Comparison of ENCODE assay signal across 1 cellular context in the genomic region with DNA sequence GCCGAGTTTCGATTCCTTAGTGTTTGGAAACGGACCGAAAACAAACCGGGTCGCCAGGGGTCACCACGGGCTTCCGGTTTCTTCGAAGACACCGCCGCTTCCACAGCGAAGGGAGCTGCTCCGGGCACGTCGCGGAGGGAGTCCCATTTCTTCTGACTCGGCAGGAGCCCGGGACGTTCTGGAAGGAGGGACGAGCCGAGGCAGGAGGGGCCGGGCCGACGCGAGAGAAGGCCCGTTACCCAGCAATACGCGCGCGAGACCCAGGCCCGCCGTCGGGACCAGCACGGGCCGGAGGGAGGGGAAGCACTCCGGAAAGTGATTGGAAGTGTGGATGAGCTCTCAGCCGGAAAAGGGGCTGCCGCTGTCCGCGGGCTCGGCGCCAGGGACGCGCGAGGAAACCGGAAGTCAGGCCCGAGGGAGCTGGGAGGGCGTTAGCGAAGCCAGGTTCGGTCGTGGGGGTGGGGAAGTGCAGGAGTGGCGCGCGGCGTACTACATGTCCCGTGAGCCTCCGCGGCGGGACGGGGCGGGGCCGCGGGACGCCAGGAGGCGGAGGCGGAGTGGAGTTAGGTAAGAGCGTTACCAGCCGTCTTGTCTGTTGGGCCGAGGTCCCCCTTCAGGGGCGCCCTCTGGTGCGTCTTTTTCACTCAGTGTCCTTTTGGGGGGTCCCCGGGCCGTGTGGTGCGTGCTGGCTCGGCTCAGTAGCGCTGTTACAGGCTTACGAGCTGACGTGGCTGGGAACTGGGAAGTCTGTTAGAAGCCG.
A peak's percentile ranks its signal among the peaks of the same experiment; 100 is the strongest.
TF ChIP-seq lines count a peak whose summit lies in the region.

A gene with protein sequence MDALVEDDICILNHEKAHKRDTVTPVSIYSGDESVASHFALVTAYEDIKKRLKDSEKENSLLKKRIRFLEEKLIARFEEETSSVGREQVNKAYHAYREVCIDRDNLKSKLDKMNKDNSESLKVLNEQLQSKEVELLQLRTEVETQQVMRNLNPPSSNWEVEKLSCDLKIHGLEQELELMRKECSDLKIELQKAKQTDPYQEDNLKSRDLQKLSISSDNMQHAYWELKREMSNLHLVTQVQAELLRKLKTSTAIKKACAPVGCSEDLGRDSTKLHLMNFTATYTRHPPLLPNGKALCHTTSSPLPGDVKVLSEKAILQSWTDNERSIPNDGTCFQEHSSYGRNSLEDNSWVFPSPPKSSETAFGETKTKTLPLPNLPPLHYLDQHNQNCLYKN (minus strand): TSS at position 188 of the 760 bp plus-strand sequence. CDS start 8,207 bp downstream, outside the sequence.
A gene with protein sequence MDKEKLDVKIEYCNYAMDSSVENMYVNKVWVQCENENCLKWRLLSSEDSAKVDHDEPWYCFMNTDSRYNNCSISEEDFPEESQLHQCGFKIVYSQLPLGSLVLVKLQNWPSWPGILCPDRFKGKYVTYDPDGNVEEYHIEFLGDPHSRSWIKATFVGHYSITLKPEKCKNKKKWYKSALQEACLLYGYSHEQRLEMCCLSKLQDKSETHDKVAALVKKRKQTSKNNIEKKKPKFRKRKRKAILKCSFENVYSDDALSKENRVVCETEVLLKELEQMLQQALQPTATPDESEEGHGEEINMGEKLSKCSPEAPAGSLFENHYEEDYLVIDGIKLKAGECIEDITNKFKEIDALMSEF (plus strand): TSS at position 85 of the 760 bp plus-strand sequence. CDS start 64,348 bp downstream, outside the sequence.

TF ChIP-seq in K562, 482 proteins besides CTCF, POLR2A, EP300 and RAD21 (continued from another document and continues in another):
- TF ChIP-seq, protein P1, sequence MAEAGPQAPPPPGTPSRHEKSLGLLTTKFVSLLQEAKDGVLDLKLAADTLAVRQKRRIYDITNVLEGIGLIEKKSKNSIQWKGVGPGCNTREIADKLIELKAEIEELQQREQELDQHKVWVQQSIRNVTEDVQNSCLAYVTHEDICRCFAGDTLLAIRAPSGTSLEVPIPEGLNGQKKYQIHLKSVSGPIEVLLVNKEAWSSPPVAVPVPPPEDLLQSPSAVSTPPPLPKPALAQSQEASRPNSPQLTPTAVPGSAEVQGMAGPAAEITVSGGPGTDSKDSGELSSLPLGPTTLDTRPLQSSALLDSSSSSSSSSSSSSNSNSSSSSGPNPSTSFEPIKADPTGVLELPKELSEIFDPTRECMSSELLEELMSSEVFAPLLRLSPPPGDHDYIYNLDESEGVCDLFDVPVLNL (CRISPR knock-in tag; IDR thresholded peaks at IDR 0.05; ENCODE audit: low read depth) = peak; percentile 25; the same call in 1 of the 2 replicates
- TF ChIP-seq POLR2G (IDR thresholded peaks at IDR 0.05; ENCODE audit: low read depth, low read length) (peak; percentile 99), RBM15 (IDR thresholded peaks at IDR 0.05; ENCODE audit: insufficient read depth, low read length) (0 out of 2 replicates have a peak, but pooled peaks have one; percentile 58), TOE1 (IDR thresholded peaks at IDR 0.05; ENCODE audit: borderline replicate concordance) (peak; percentile 56), TOE1 (CRISPR knock-in tag; IDR thresholded peaks at IDR 0.05; ENCODE audit: borderline replicate concordance, low read depth) (no peak), CHCHD3 (CRISPR knock-in tag; IDR thresholded peaks at IDR 0.05) (0 out of 2 replicates have a peak, but pooled peaks have one; percentile 27), ZNF780A (CRISPR knock-in tag; IDR thresholded peaks at IDR 0.05) (no peak), XRCC3 (IDR thresholded peaks at IDR 0.05) (no peak), HNRNPLL (IDR thresholded peaks at IDR 0.05; ENCODE audit: low read depth, low read length, poor library complexity, severe bottlenecking) (peak; percentile 69), CEBPB (tag; IDR thresholded peaks at IDR 0.05) (peak; percentile 86), NBN (IDR thresholded peaks at IDR 0.05; ENCODE audit: low read depth) (peak; percentile 17; the same call in 1 of the 2 replicates), STAG1 (CRISPR knock-in tag; IDR thresholded peaks at IDR 0.05; ENCODE audit: borderline replicate concordance) (no peak), ZNF76 (CRISPR knock-in tag; IDR thresholded peaks at IDR 0.05; ENCODE audit: borderline replicate concordance) (peak; percentile 73; the same call in 1 of the 2 replicates), TAF1 (IDR thresholded peaks at IDR 0.05; ENCODE audit: control insufficient read depth, extremely low read depth, insufficient read depth, low read length, severe bottlenecking) (peak; percentile 79), ZNF347 (CRISPR knock-in tag; IDR thresholded peaks at IDR 0.05; ENCODE audit: low read depth) (no peak), GABPB1 (CRISPR knock-in tag; IDR thresholded peaks at IDR 0.05) (peak; percentile 97), SRSF7 (optimal IDR thresholded peaks at IDR 0.05; ENCODE audit: low read depth, low read length) (no peak), SIN3B (IDR thresholded peaks at IDR 0.05; ENCODE audit: low read depth) (peak; percentile 60; the same call in 1 of the 2 replicates), ZNF143 (CRISPR knock-in tag; IDR thresholded peaks at IDR 0.05) (peak; percentile 94), SIX5 (IDR thresholded peaks at IDR 0.05; ENCODE audit: borderline replicate concordance in 1 of 2, insufficient read depth in 1 of 2, low read depth in 1 of 2, low read length in 2 of 2) (peak; percentile 66 to 70; a peak in 2 of 4 replicates), ELF2 (CRISPR knock-in tag; IDR thresholded peaks at IDR 0.05) (peak; percentile 77), KLF1 (tag; IDR thresholded peaks at IDR 0.05) (peak; percentile 70; the same call in 1 of the 2 replicates), CBX1 (IDR thresholded peaks at IDR 0.05; ENCODE audit: low read depth) (peak; percentile 83), ATF1 (CRISPR knock-in tag; IDR thresholded peaks at IDR 0.05) (no peak), ATF1 (tag; IDR thresholded peaks at IDR 0.05) (peak; percentile 82), ZZZ3 (IDR thresholded peaks at IDR 0.05) (no peak)
- TF ChIP-seq, protein P2, sequence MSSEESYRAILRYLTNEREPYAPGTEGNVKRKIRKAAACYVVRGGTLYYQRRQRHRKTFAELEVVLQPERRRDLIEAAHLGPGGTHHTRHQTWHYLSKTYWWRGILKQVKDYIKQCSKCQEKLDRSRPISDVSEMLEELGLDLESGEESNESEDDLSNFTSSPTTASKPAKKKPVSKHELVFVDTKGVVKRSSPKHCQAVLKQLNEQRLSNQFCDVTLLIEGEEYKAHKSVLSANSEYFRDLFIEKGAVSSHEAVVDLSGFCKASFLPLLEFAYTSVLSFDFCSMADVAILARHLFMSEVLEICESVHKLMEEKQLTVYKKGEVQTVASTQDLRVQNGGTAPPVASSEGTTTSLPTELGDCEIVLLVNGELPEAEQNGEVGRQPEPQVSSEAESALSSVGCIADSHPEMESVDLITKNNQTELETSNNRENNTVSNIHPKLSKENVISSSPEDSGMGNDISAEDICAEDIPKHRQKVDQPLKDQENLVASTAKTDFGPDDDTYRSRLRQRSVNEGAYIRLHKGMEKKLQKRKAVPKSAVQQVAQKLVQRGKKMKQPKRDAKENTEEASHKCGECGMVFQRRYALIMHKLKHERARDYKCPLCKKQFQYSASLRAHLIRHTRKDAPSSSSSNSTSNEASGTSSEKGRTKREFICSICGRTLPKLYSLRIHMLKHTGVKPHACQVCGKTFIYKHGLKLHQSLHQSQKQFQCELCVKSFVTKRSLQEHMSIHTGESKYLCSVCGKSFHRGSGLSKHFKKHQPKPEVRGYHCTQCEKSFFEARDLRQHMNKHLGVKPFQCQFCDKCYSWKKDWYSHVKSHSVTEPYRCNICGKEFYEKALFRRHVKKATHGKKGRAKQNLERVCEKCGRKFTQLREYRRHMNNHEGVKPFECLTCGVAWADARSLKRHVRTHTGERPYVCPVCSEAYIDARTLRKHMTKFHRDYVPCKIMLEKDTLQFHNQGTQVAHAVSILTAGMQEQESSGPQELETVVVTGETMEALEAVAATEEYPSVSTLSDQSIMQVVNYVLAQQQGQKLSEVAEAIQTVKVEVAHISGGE (CRISPR knock-in tag; IDR thresholded peaks at IDR 0.05) = peak; percentile 77 to 96 (median 80); a peak in 5 of 6 replicates
- TF ChIP-seq, protein P3, sequence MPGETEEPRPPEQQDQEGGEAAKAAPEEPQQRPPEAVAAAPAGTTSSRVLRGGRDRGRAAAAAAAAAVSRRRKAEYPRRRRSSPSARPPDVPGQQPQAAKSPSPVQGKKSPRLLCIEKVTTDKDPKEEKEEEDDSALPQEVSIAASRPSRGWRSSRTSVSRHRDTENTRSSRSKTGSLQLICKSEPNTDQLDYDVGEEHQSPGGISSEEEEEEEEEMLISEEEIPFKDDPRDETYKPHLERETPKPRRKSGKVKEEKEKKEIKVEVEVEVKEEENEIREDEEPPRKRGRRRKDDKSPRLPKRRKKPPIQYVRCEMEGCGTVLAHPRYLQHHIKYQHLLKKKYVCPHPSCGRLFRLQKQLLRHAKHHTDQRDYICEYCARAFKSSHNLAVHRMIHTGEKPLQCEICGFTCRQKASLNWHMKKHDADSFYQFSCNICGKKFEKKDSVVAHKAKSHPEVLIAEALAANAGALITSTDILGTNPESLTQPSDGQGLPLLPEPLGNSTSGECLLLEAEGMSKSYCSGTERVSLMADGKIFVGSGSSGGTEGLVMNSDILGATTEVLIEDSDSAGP (CRISPR knock-in tag; IDR thresholded peaks at IDR 0.05) = no peak
- TF ChIP-seq, protein P4, sequence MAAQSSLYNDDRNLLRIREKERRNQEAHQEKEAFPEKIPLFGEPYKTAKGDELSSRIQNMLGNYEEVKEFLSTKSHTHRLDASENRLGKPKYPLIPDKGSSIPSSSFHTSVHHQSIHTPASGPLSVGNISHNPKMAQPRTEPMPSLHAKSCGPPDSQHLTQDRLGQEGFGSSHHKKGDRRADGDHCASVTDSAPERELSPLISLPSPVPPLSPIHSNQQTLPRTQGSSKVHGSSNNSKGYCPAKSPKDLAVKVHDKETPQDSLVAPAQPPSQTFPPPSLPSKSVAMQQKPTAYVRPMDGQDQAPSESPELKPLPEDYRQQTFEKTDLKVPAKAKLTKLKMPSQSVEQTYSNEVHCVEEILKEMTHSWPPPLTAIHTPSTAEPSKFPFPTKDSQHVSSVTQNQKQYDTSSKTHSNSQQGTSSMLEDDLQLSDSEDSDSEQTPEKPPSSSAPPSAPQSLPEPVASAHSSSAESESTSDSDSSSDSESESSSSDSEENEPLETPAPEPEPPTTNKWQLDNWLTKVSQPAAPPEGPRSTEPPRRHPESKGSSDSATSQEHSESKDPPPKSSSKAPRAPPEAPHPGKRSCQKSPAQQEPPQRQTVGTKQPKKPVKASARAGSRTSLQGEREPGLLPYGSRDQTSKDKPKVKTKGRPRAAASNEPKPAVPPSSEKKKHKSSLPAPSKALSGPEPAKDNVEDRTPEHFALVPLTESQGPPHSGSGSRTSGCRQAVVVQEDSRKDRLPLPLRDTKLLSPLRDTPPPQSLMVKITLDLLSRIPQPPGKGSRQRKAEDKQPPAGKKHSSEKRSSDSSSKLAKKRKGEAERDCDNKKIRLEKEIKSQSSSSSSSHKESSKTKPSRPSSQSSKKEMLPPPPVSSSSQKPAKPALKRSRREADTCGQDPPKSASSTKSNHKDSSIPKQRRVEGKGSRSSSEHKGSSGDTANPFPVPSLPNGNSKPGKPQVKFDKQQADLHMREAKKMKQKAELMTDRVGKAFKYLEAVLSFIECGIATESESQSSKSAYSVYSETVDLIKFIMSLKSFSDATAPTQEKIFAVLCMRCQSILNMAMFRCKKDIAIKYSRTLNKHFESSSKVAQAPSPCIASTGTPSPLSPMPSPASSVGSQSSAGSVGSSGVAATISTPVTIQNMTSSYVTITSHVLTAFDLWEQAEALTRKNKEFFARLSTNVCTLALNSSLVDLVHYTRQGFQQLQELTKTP (IDR thresholded peaks at IDR 0.05; ENCODE audit: low read depth in 1 of 2, partially characterized antibody in 2 of 2) = peak in 1 of 2 experiments; percentile 88
- TF ChIP-seq, protein P5, sequence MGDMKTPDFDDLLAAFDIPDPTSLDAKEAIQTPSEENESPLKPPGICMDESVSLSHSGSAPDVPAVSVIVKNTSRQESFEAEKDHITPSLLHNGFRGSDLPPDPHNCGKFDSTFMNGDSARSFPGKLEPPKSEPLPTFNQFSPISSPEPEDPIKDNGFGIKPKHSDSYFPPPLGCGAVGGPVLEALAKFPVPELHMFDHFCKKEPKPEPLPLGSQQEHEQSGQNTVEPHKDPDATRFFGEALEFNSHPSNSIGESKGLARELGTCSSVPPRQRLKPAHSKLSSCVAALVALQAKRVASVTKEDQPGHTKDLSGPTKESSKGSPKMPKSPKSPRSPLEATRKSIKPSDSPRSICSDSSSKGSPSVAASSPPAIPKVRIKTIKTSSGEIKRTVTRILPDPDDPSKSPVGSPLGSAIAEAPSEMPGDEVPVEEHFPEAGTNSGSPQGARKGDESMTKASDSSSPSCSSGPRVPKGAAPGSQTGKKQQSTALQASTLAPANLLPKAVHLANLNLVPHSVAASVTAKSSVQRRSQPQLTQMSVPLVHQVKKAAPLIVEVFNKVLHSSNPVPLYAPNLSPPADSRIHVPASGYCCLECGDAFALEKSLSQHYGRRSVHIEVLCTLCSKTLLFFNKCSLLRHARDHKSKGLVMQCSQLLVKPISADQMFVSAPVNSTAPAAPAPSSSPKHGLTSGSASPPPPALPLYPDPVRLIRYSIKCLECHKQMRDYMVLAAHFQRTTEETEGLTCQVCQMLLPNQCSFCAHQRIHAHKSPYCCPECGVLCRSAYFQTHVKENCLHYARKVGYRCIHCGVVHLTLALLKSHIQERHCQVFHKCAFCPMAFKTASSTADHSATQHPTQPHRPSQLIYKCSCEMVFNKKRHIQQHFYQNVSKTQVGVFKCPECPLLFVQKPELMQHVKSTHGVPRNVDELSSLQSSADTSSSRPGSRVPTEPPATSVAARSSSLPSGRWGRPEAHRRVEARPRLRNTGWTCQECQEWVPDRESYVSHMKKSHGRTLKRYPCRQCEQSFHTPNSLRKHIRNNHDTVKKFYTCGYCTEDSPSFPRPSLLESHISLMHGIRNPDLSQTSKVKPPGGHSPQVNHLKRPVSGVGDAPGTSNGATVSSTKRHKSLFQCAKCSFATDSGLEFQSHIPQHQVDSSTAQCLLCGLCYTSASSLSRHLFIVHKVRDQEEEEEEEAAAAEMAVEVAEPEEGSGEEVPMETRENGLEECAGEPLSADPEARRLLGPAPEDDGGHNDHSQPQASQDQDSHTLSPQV (IDR thresholded peaks at IDR 0.05) = peak; percentile 23; the same call in 1 of the 2 replicates
- TF ChIP-seq, protein P6, sequence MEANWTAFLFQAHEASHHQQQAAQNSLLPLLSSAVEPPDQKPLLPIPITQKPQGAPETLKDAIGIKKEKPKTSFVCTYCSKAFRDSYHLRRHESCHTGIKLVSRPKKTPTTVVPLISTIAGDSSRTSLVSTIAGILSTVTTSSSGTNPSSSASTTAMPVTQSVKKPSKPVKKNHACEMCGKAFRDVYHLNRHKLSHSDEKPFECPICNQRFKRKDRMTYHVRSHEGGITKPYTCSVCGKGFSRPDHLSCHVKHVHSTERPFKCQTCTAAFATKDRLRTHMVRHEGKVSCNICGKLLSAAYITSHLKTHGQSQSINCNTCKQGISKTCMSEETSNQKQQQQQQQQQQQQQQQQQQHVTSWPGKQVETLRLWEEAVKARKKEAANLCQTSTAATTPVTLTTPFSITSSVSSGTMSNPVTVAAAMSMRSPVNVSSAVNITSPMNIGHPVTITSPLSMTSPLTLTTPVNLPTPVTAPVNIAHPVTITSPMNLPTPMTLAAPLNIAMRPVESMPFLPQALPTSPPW (CRISPR knock-in tag; IDR thresholded peaks at IDR 0.05) = peak; percentile 78
